In genomic region chr6:157513004-157513603, GRCh38 we compare ENCODE assay signal across 1 cellular context.
TF ChIP-seq lines count a peak whose summit lies in the region.

No MANE protein-coding gene starts in this region.

TF ChIP-seq in HepG2, 621 proteins besides CTCF, POLR2A, EP300 and RAD21 (continued from another document and continues in another):
- TF ChIP-seq FOXJ3 (CRISPR knock-in tag; IDR thresholded peaks at IDR 0.05; ENCODE audit: borderline replicate concordance) (peak; percentile 84; the same call in 1 of the 2 replicates), EEA1 (CRISPR knock-in tag; IDR thresholded peaks at IDR 0.05; ENCODE audit: borderline replicate concordance) (no peak), HOXA7 (CRISPR knock-in tag; IDR thresholded peaks at IDR 0.05) (no peak), DZIP1 (CRISPR knock-in tag; IDR thresholded peaks at IDR 0.05) (no peak), ZBTB38 (CRISPR knock-in tag; IDR thresholded peaks at IDR 0.05) (no peak; the same call in 1 of the 2 replicates), HOXA5 (CRISPR knock-in tag; IDR thresholded peaks at IDR 0.05) (no peak; the same call in 1 of the 2 replicates), ZFYVE20 (CRISPR knock-in tag; IDR thresholded peaks at IDR 0.05; ENCODE audit: borderline replicate concordance, low read depth) (no peak), DRAP1 (CRISPR knock-in tag; IDR thresholded peaks at IDR 0.05) (peak; percentile 52; the same call in 1 of the 2 replicates), MTA3 (CRISPR knock-in tag; IDR thresholded peaks at IDR 0.05) (no peak), NCOA5 (CRISPR knock-in tag; IDR thresholded peaks at IDR 0.05) (no peak), IRF2 (CRISPR knock-in tag; IDR thresholded peaks at IDR 0.05) (peak; percentile 83), ZNF576 (CRISPR knock-in tag; IDR thresholded peaks at IDR 0.05) (no peak), MAZ (IDR thresholded peaks at IDR 0.05; ENCODE audit: borderline replicate concordance, low read depth, low read length) (no peak), MAZ (CRISPR knock-in tag; IDR thresholded peaks at IDR 0.05; ENCODE audit: low read depth) (peak; percentile 66; the same call in 1 of the 2 replicates), GABPB1 (CRISPR knock-in tag; IDR thresholded peaks at IDR 0.05) (no peak), REL (CRISPR knock-in tag; conservative IDR thresholded peaks at IDR 0.05) (no peak), AHR (CRISPR knock-in tag; IDR thresholded peaks at IDR 0.05) (no peak), ZNF839 (CRISPR knock-in tag; IDR thresholded peaks at IDR 0.05; ENCODE audit: borderline replicate concordance) (no peak), NPAS2 (CRISPR knock-in tag; IDR thresholded peaks at IDR 0.05; ENCODE audit: borderline replicate concordance) (no peak), ARNT (IDR thresholded peaks at IDR 0.05) (no peak), JUND (CRISPR knock-in tag; IDR thresholded peaks at IDR 0.05) (no peak), ZNF567 (CRISPR knock-in tag; IDR thresholded peaks at IDR 0.05; ENCODE audit: borderline replicate concordance) (peak; percentile 74; the same call in 1 of the 2 replicates), ZNF737 (CRISPR knock-in tag; IDR thresholded peaks at IDR 0.05; ENCODE audit: borderline replicate concordance) (no peak), STAT5B (CRISPR knock-in tag; IDR thresholded peaks at IDR 0.05) (no peak), SIN3A (IDR thresholded peaks at IDR 0.05; ENCODE audit: borderline replicate concordance, low read depth, low read length) (peak; percentile 72), ZSCAN12 (CRISPR knock-in tag; IDR thresholded peaks at IDR 0.05) (0 out of 2 replicates have a peak, but pooled peaks have one; percentile 44), CHCHD3 (CRISPR knock-in tag; IDR thresholded peaks at IDR 0.05) (no peak), ZNF678 (CRISPR knock-in tag; IDR thresholded peaks at IDR 0.05) (no peak), BCL6 (CRISPR knock-in tag; IDR thresholded peaks at IDR 0.05) (peak; percentile 87), ZNF546 (CRISPR knock-in tag; conservative IDR thresholded peaks at IDR 0.05) (no peak), MIER3 (CRISPR knock-in tag; IDR thresholded peaks at IDR 0.05; ENCODE audit: borderline replicate concordance) (no peak; the same call in 1 of the 2 replicates), RFXANK (CRISPR knock-in tag; IDR thresholded peaks at IDR 0.05) (no peak), ZNF687 (CRISPR knock-in tag; IDR thresholded peaks at IDR 0.05) (no peak), ZNF232 (CRISPR knock-in tag; IDR thresholded peaks at IDR 0.05; ENCODE audit: borderline replicate concordance) (no peak), HNF1A (IDR thresholded peaks at IDR 0.05; ENCODE audit: low read depth) (peak; percentile 35; the same call in 1 of the 2 replicates), HNF1A (CRISPR knock-in tag; IDR thresholded peaks at IDR 0.05; ENCODE audit: borderline replicate concordance) (peak; percentile 56; the same call in 1 of the 2 replicates), AGO2 (optimal IDR thresholded peaks at IDR 0.05; ENCODE audit: low read depth, low read length) (no peak), ZHX2 (IDR thresholded peaks at IDR 0.05; ENCODE audit: low read depth) (0 out of 2 replicates have a peak, but pooled peaks have one; percentile 21), ZHX2 (CRISPR knock-in tag; IDR thresholded peaks at IDR 0.05; ENCODE audit: borderline replicate concordance) (no peak), ZMYM4 (CRISPR knock-in tag; IDR thresholded peaks at IDR 0.05) (no peak), ASH2L (IDR thresholded peaks at IDR 0.05; ENCODE audit: insufficient read length, low read depth, low read length) (peak; percentile 58), PHF20 (CRISPR knock-in tag; IDR thresholded peaks at IDR 0.05) (no peak), ZNF772 (CRISPR knock-in tag; IDR thresholded peaks at IDR 0.05) (no peak), RFX3 (CRISPR knock-in tag; IDR thresholded peaks at IDR 0.05) (0 out of 2 replicates have a peak, but pooled peaks have one; percentile 11), SP4 (CRISPR knock-in tag; IDR thresholded peaks at IDR 0.05) (0 out of 2 replicates have a peak, but pooled peaks have one; percentile 16), ARID3A (IDR thresholded peaks at IDR 0.05; ENCODE audit: low read depth, low read length) (0 out of 2 replicates have a peak, but pooled peaks have one; percentile 25), ZNF143 (CRISPR knock-in tag; IDR thresholded peaks at IDR 0.05) (no peak), ZNF282 (IDR thresholded peaks at IDR 0.05; ENCODE audit: partially characterized antibody) (no peak), JUNB (CRISPR knock-in tag; IDR thresholded peaks at IDR 0.05; ENCODE audit: borderline replicate concordance) (no peak)
